ENCODE assay signal across 22 cellular contexts in the genomic region with DNA sequence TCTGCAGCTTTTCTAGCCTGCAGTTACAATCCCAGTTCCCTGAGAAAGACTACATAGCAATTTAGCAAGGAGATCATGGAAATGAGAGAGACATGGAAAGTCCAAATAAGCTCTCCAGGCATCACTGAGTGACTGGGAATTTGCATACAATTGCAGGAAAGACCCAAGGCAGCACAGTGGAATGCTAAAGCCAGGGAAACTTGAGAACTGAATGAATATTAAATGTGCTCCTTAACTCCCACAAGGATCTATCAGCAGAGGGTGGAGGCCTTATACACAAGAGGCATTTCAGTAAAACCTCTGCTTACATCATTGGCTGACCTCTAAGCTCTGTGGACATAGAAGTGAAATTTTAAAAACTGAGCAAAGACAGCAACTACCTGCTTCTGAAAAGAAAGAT.
DNase-seq lines count a peak whose midpoint lies in the region; ATAC-seq and TF ChIP-seq lines count a peak whose summit lies in the region.
"Had no signal": no experiment of that assay in that cellular context is flagged by ENCODE, and none has a peak within 500 bp of the region (broad histone marks: within the 10 kb centered on the region; RNA-seq: fewer than 3 reads in every experiment).

No MANE protein-coding gene starts in this region.

- H2BK5ac ChIP-seq in IMR-90 (ENCODE audit: low read depth, low read length, poor library complexity, severe bottlenecking), result no peak overlapping the region

- POLR2A ChIA-PET in IMR-90 (lab: Charles Lee; ENCODE audit: unreplicated experiment), result interaction anchor here (0.6 kb wide), 1 partner anchor 1043 kb away, joined by 11 read pairs; no protein-coding TSS in a partner anchor

- no peaks in the 10 kb centered on the region for H3K4me1 Mint-ChIP-seq in stimulated activated effector memory CD8-positive, alpha-beta T cell treated with anti-CD3 and anti-CD28 coated beads, Interleukin-12 subunit alpha, Interleukin-12 subunit beta, amount 100 ng/mL, for 72 hours
- H3K4me1 Mint-ChIP-seq: T-cell had no signal

- peak overlapping the region; percentile 34; the same call in 1 of the 2 replicates for H3K4ac ChIP-seq in IMR-90 (ENCODE audit: low read depth, low read length)

- H2BK15ac ChIP-seq in IMR-90 (ENCODE audit: low read depth, low read length), result peak overlapping the region; percentile 26; the same call in 1 of the 3 replicates

- no peak overlapping the region for H3K27ac ChIP-seq in IMR-90 (ENCODE audit: insufficient read depth, low read length)
- H3K27ac ChIP-seq: KMS-11, right atrium auricular region, thyroid gland had no signal

- no peaks in the 10 kb centered on the region for H3K79me1 ChIP-seq in IMR-90 (ENCODE audit: low read depth in 1 of 2, low read length in 2 of 2)

- H3K27me3 ChIP-seq in IMR-90 (ENCODE audit: control insufficient read depth, insufficient read depth, low read length), result no peaks in the 10 kb centered on the region
- H3K27me3 ChIP-seq: right atrium auricular region, thyroid gland had no signal

- no peak overlapping the region; the same call in 1 of the 2 replicates for H2AK5ac ChIP-seq in IMR-90 (ENCODE audit: low read depth, low read length)

- H3K36me3 Mint-ChIP-seq in stimulated activated effector memory CD8-positive, alpha-beta T cell treated with anti-CD3 and anti-CD28 coated beads, Interleukin-12 subunit alpha, Interleukin-12 subunit beta, amount 100 ng/mL, for 72 hours, result no peaks in the 10 kb centered on the region
- H3K36me3 Mint-ChIP-seq: T-cell had no signal

- no peak for TF ChIP-seq RAD21 in IMR-90 (IDR thresholded peaks at IDR 0.05; ENCODE audit: low read length)

- dilution Hi-C loops in IMR-90 (cut with HindIII; ENCODE audit: low sequenced_read_pairs, unreplicated experiment), result no loop called here

- no peak overlapping the region for H3K56ac ChIP-seq in IMR-90 (ENCODE audit: extremely low read depth, insufficient read depth, low read length)

- no peak overlapping the region for H3K4me3 Mint-ChIP-seq in stimulated activated effector memory CD8-positive, alpha-beta T cell treated with anti-CD3 and anti-CD28 coated beads, Interleukin-12 subunit alpha, Interleukin-12 subunit beta, amount 100 ng/mL, for 72 hours
- H3K4me3 Mint-ChIP-seq: T-cell had no signal

- H2AFZ ChIP-seq in IMR-90 (replicated peaks; ENCODE audit: low read length, poor library complexity), result no peak overlapping the region

- no peaks in the 10 kb centered on the region for H3K36me3 ChIP-seq in IMR-90 (ENCODE audit: control insufficient read depth, insufficient read depth, low read length)
- H3K36me3 ChIP-seq: right atrium auricular region, thyroid gland had no signal

- peak overlapping the region in 1 of 2 experiments; percentile 26; a peak in 1 of 4 replicates for H4K8ac ChIP-seq in IMR-90 (ENCODE audit: low read depth in 2 of 2, low read length in 2 of 2)

- H4K91ac ChIP-seq in IMR-90 (ENCODE audit: insufficient read depth, low read depth, low read length), result peak overlapping the region; percentile 19; the same call in 1 of the 2 replicates

- intact Hi-C loops in IMR-90 (cut with micrococcal nuclease), result no loop called here

- H4K20me1 ChIP-seq in IMR-90 (ENCODE audit: insufficient read depth, low read length), result no peaks in the 10 kb centered on the region

- H2AK9ac ChIP-seq in IMR-90 (replicated peaks; ENCODE audit: low read depth, low read length, poor library complexity), result no peak overlapping the region

- no peak overlapping the region for H3K4me3 ChIP-seq in IMR-90 (ENCODE audit: insufficient read depth, low read depth, low read length)
- no peak overlapping the region for H3K4me3 ChIP-seq in cardiac fibroblast (replicated peaks in 1 of 2; ENCODE audit: low read depth in 2 of 2, low read length in 2 of 2)
- H3K4me3 ChIP-seq in foreskin fibroblast (ENCODE audit: low read depth in 1 of 2, low read length in 2 of 2), result no peak overlapping the region
- H3K4me3 ChIP-seq: mucosa of descending colon, right atrium auricular region, thyroid gland had no signal

- H3K23ac ChIP-seq in IMR-90 (ENCODE audit: low read depth, low read length), result no peak overlapping the region

- peak overlapping the region; percentile 58; the same call in 1 of the 2 replicates for H3K14ac ChIP-seq in IMR-90 (replicated peaks; ENCODE audit: low read depth, low read length)

- no peak overlapping the region for H3K4me2 ChIP-seq in IMR-90 (ENCODE audit: low read depth, low read length)
- H3K4me2 ChIP-seq: KMS-11 had no signal

- peak overlapping the region; percentile 8; the same call in 1 of the 2 replicates for H2BK20ac ChIP-seq in IMR-90 (ENCODE audit: low read depth, low read length)

- TF ChIP-seq CTCF in IMR-90 (conservative IDR thresholded peaks at IDR 0.05; ENCODE audit: low read depth, low read length) (no peak), cardiac fibroblast (IDR thresholded peaks at IDR 0.05; ENCODE audit: low read depth, low read length) (no peak), foreskin fibroblast (IDR thresholded peaks at IDR 0.05; ENCODE audit: low read depth, low read length) (no peak), omental fat pad (IDR thresholded peaks at IDR 0.05) (no peak)

- 0 out of 2 replicates have a peak, but pooled peaks have one; percentile 35 for ATAC-seq in IMR-90 (ENCODE audit: low read depth)
- ATAC-seq in omental fat pad (ENCODE audit: low FRiP score), result no peak
- no peak for ATAC-seq in HG02870 (IDR thresholded peaks at IDR 0.05; ENCODE audit: unreplicated experiment)
- no peak for ATAC-seq in stimulated activated effector memory CD8-positive, alpha-beta T cell treated with anti-CD3 and anti-CD28 coated beads, Interleukin-12 subunit alpha, Interleukin-12 subunit beta, amount 100 ng/mL, for 72 hours
- ATAC-seq: left ventricle myocardium superior, mucosa of descending colon, T-cell had no signal

- no peaks in the 10 kb centered on the region for H3K9me3 Mint-ChIP-seq in stimulated activated effector memory CD8-positive, alpha-beta T cell treated with anti-CD3 and anti-CD28 coated beads, Interleukin-12 subunit alpha, Interleukin-12 subunit beta, amount 100 ng/mL, for 72 hours
- H3K9me3 Mint-ChIP-seq: T-cell had no signal

- in situ Hi-C loops in IMR-90 (cut with MboI; ENCODE audit: low sequenced_read_pairs), result no loop called here

- H3K9me1 ChIP-seq in IMR-90 (ENCODE audit: insufficient read depth, low read length), result peaks cover 3% of the 10 kb centered on the region; the same call in 1 of the 2 replicates

- DNase-seq in IMR-90 (peak; percentile 58), cardiac fibroblast (ENCODE audit: low read depth in 2 of 2) (peak; percentile 78 to 91), foreskin fibroblast (peak; percentile 71 to 83), renal cortical epithelial cell (ENCODE audit: low read depth) (peak; percentile 94), omental fat pad (ENCODE audit: low spot score) (no peak), germinal center (ENCODE audit: low spot score) (no peak)
- DNase-seq in stimulated activated effector memory CD8-positive, alpha-beta T cell treated with anti-CD3 and anti-CD28 coated beads, Interleukin-12 subunit alpha, Interleukin-12 subunit beta, amount 100 ng/mL, for 72 hours (ENCODE audit: low spot score in 2 of 2), result no peak
- DNase-seq: activated CD4-positive, alpha-beta T cell treated with anti-CD3 and anti-CD28 coated beads, Interleukin-2, amount 50 U/mL, for 4 hours; activated naive CD4-positive, alpha-beta T cell; activated T-cell treated with anti-CD3 and anti-CD28 coated beads for 4 hours; anterior cingulate cortex; left ventricle myocardium superior; mucosa of descending colon; NCI-H2029 treated with DMSO at 0.1 percent for 48 hours; NCI-H524; nucleus accumbens; stimulated activated CD4-positive, alpha-beta T cell treated with anti-CD3 and anti-CD28 coated beads, Interleukin-15, amount 100 ng/mL, for 24 hours; T-cell; thyroid gland had no signal

- peak overlapping the region; percentile 43 for H2BK120ac ChIP-seq in IMR-90 (ENCODE audit: low read depth, low read length)

- H3K27ac Mint-ChIP-seq in stimulated activated effector memory CD8-positive, alpha-beta T cell treated with anti-CD3 and anti-CD28 coated beads, Interleukin-12 subunit alpha, Interleukin-12 subunit beta, amount 100 ng/mL, for 72 hours, result no peak overlapping the region
- H3K27ac Mint-ChIP-seq: T-cell had no signal

- BruUV-seq in IMR-90 (replicated peaks; lab: Mats Ljungman, UMichigan), result no TSS peak

- H3K18ac ChIP-seq in IMR-90 (ENCODE audit: low read depth, low read length), result 0 out of 2 replicates have a peak overlapping the region, but pooled peaks have one; percentile 1

- H3K4me1 ChIP-seq in IMR-90 (ENCODE audit: control insufficient read depth, insufficient read depth, low read length), result peaks cover 10% of the 10 kb centered on the region; the same call in 1 of the 2 replicates
- H3K4me1 ChIP-seq: right atrium auricular region, thyroid gland had no signal

- H3K9ac ChIP-seq in IMR-90 (ENCODE audit: low read depth, low read length), result no peak overlapping the region
- H3K9ac ChIP-seq: KMS-11 had no signal

- H3K9me3 ChIP-seq in IMR-90 (ENCODE audit: control insufficient read depth, insufficient read depth, low read length), result no peaks in the 10 kb centered on the region
- H3K9me3 ChIP-seq: mucosa of descending colon, right atrium auricular region, thyroid gland had no signal

- no peak overlapping the region for H4K5ac ChIP-seq in IMR-90 (ENCODE audit: low read depth, low read length)

- no peak for TF ChIP-seq POLR2A in IMR-90 (IDR thresholded peaks at IDR 0.05; ENCODE audit: low read depth, low read length)

- CTCF ChIA-PET in IMR-90 (lab: Yijun Ruan, JAX), result no interaction called here

TF ChIP-seq in IMR-90, 13 proteins besides CTCF, POLR2A, EP300 and RAD21:
- TF ChIP-seq MAFK (IDR thresholded peaks at IDR 0.05; ENCODE audit: low read depth, low read length) (no peak), NFE2L2 (IDR thresholded peaks at IDR 0.05; ENCODE audit: low read depth, low read length) (no peak), MAZ (IDR thresholded peaks at IDR 0.05; ENCODE audit: borderline replicate concordance, low read depth, low read length) (no peak)

Comparison
In these comparisons a context has a peak if more than half of its experiments do, and no peak if none do; other contexts are left out.
1. DNase-seq: peak in IMR-90 (single experiment), cardiac fibroblast (2 of 2), foreskin fibroblast (2 of 2) and renal cortical epithelial cell (single experiment); none in omental fat pad (single experiment), germinal center (single experiment) and stimulated activated effector memory CD8-positive, alpha-beta T cell treated with anti-CD3 and anti-CD28 coated beads, Interleukin-12 subunit alpha, Interleukin-12 subunit beta, amount 100 ng/mL, for 72 hours (0 of 2).